Comparison of ENCODE assay signal across 24 cellular contexts in genomic region chr12:103469716-103470115, GRCh38. TPM values are rescaled to one million over a fixed set of nuclear protein-coding genes. Genes with fewer than 3 reads are reported as not detected.
"Had no signal": no experiment of that assay in that cellular context is flagged by ENCODE, and none has a peak within 500 bp of the region (broad histone marks: within the 10 kb centered on the region; RNA-seq: fewer than 3 reads in every experiment).

No MANE protein-coding gene starts in this region.

- H3K4me1 ChIP-seq: ascending aorta, left lung, sigmoid colon, tibial artery had no signal

- H3K27ac Mint-ChIP-seq: activated naive CD4-positive, alpha-beta T cell treated with anti-CD3 and anti-CD28 coated beads, Interleukin-2, amount 50 U/mL, for 24 hours; nephron progenitor cell; stimulated activated naive B cell treated with anti-CD40 and anti-IgM and Interleukin-4, amounts not matched to agents 10 μg/mL and 1 μg/mL and 100 μg/mL, for 72 hours had no signal

- H3K27me3 Mint-ChIP-seq: activated naive CD4-positive, alpha-beta T cell treated with anti-CD3 and anti-CD28 coated beads, Interleukin-2, amount 50 U/mL, for 24 hours; central memory CD8-positive, alpha-beta T cell; stimulated activated naive B cell treated with anti-CD40 and anti-IgM and Interleukin-4, amounts not matched to agents 10 μg/mL and 1 μg/mL and 100 μg/mL, for 72 hours had no signal

- H3K9me3 Mint-ChIP-seq: central memory CD8-positive, alpha-beta T cell had no signal

- ATAC-seq: left lung; stimulated activated naive B cell treated with anti-CD40 and anti-IgM and Interleukin-4, amounts not matched to agents 10 μg/mL and 1 μg/mL and 100 μg/mL, for 72 hours had no signal

- H3K9me3 ChIP-seq: left lung, tibial artery had no signal

- H3K4me3 Mint-ChIP-seq: activated naive CD4-positive, alpha-beta T cell treated with anti-CD3 and anti-CD28 coated beads, Interleukin-2, amount 50 U/mL, for 24 hours; central memory CD8-positive, alpha-beta T cell; nephron progenitor cell; stimulated activated naive B cell treated with anti-CD40 and anti-IgM and Interleukin-4, amounts not matched to agents 10 μg/mL and 1 μg/mL and 100 μg/mL, for 72 hours had no signal

- H3K4me3 ChIP-seq: ascending aorta, left lung, sigmoid colon, tibial artery had no signal

- H3K36me3 Mint-ChIP-seq: activated naive CD4-positive, alpha-beta T cell treated with anti-CD3 and anti-CD28 coated beads, Interleukin-2, amount 50 U/mL, for 24 hours had no signal

- DNase-seq: activated CD4-positive, alpha-beta T cell treated with anti-CD3 and anti-CD28 coated beads, Interleukin-2, amount 50 U/mL, for 1 hour; activated CD4-positive, CD25-positive, alpha-beta regulatory T cell; activated CD8-positive, alpha-beta memory T cell treated with anti-CD3 and anti-CD28 coated beads for 24 hours; activated CD8-positive, alpha-beta memory T cell treated with anti-CD3 and anti-CD28 coated beads, Interleukin-2, amount 50 U/mL, for 48 hours; activated effector memory CD4-positive, alpha-beta T cell treated with anti-CD3 and anti-CD28 coated beads, Interleukin-2, amount 50 U/mL, for 16 hours; activated T-cell treated with anti-CD3 and anti-CD28 coated beads, Interleukin-2, amount 50 U/mL, for 48 hours; cortex of kidney; erythroblast; head of caudate nucleus; left lung; nephron progenitor cell; nucleus accumbens; sigmoid colon; stimulated activated CD4-positive, alpha-beta T cell treated with anti-CD3 and anti-CD28 coated beads, Interleukin-4, amount 100 ng/mL, for 24 hours; stimulated activated naive B cell treated with anti-CD40 and anti-IgM and Interleukin-4, amounts not matched to agents 10 μg/mL and 1 μg/mL and 100 μg/mL, for 72 hours; substantia nigra; T-helper 9 cell; tibial artery had no signal

- H3K27ac ChIP-seq: ascending aorta, left lung, sigmoid colon, tibial artery had no signal

- H3K27me3 ChIP-seq: ascending aorta, left lung, sigmoid colon, tibial artery had no signal

- H3K36me3 ChIP-seq: ascending aorta, left lung, sigmoid colon, tibial artery had no signal

RNA-seq across cellular contexts. Expression of gene C12orf42, which starts 26.1 kb away (rescaled TPM):
- total RNA-seq: ascending aorta, left lung, lung microvascular endothelial cell, renal cortical epithelial cell, sigmoid colon had no signal
- polyA plus RNA-seq: adipose tissue had no signal
